Comparison of ENCODE assay signal across 20 cellular contexts in the genomic region with DNA sequence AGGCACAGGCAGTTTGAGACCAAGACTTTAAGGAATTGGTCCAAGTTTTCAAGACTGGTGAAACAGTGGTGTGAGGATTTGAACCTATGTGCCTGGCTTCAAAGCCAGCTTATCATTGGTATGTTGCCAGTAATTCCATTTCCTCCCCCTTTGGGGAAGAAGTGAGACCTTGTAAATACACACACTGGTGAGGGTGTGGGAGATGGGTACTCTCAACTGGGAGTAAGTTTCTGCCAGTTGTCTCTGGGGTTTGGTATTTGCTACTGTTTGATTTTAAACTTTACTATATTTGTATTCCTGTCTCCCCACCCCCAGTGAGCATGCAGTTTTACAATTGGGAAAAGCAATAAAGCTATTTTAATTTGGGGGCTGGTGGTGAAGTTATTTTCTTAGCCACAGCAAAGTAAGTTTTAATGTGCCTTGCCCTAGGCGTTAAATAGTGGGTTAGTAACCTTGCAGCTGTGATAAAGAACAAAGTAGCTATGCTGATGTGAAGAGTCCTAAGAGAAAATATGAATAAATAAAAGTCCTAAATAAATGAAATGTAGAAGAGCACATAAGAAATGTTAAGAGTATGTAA. TPM values are rescaled to one million over a fixed set of nuclear protein-coding genes. Genes with fewer than 3 reads are reported as not detected.
DNase-seq lines count a peak whose midpoint lies in the region; ATAC-seq, FAIRE-seq and TF ChIP-seq lines count a peak whose summit lies in the region.
"Had no signal": no experiment of that assay in that cellular context is flagged by ENCODE, and none has a peak within 500 bp of the region (broad histone marks: within the 10 kb centered on the region; RNA-seq: fewer than 3 reads in every experiment).

No MANE protein-coding gene starts in this region.

- ATAC-seq in HepG2: no peak
- ATAC-seq in right lobe of liver: no peak
- ATAC-seq in HG02970 (IDR thresholded peaks at IDR 0.05; ENCODE audit: low FRiP score, unreplicated experiment): no peak

- no peak for TF ChIP-seq POLR2A in HepG2 (IDR thresholded peaks at IDR 0.05; ENCODE audit: insufficient read depth in 1 of 2, low read depth in 2 of 2, low read length in 2 of 2)
- no peak for TF ChIP-seq POLR2A in right lobe of liver (IDR thresholded peaks at IDR 0.05)

- CTCF ChIA-PET in HepG2 (lab: Yijun Ruan, JAX; ENCODE audit: low intra/inter-chr PET ratio, low total read pairs): no interaction called here

- H2BK120ac ChIP-seq in mesendoderm (ENCODE audit: low read depth, low read length): no peak overlapping the region

- in situ Hi-C loops in HepG2 (cut with HindIII; ENCODE audit: extremely low pct_ligation_motif_present, low pct_unique_long_range_greater_than_20kb): no loop called here

- no peak overlapping the region for H4K5ac ChIP-seq in mesendoderm (ENCODE audit: low read length)

- TF ChIP-seq CTCF in HepG2 (CRISPR knock-in tag; IDR thresholded peaks at IDR 0.05): no peak
- TF ChIP-seq CTCF in right lobe of liver (IDR thresholded peaks at IDR 0.05): no peak

- peaks cover 19% of the 10 kb centered on the region; the same call in 1 of the 2 replicates for H3K4me1 ChIP-seq in HepG2 (ENCODE audit: insufficient read depth, low read length)
- H3K4me1 ChIP-seq in right lobe of liver: no peaks in the 10 kb centered on the region
- peaks cover 6% of the 10 kb centered on the region for H3K4me1 ChIP-seq in mesendoderm (ENCODE audit: control insufficient read depth, low read depth, low read length)

- H3K9ac ChIP-seq in HepG2 (ENCODE audit: insufficient read depth, low read depth, low read length) (no peak overlapping the region), SK-N-MC (ENCODE audit: insufficient read length) (no peak overlapping the region), mesendoderm (ENCODE audit: low read length) (no peak overlapping the region)

- H3K18ac ChIP-seq in mesendoderm (ENCODE audit: low read length): no peak overlapping the region

- H3K4me2 ChIP-seq in HepG2 (ENCODE audit: low read depth, low read length) (no peak overlapping the region), mesendoderm (ENCODE audit: low read length) (no peak overlapping the region)

- BruUV-seq in HepG2 (replicated peaks; lab: Mats Ljungman, UMichigan): no TSS peak

- H3K56ac ChIP-seq in mesendoderm (ENCODE audit: low read length): no peak overlapping the region

- H3K4me3 ChIP-seq in HepG2 (replicated peaks in 1 of 3; ENCODE audit: insufficient read depth in 1 of 3, low read depth in 2 of 3, low read length in 3 of 3) (no peak overlapping the region), right lobe of liver (no peak overlapping the region), SK-N-MC (peak overlapping the region; percentile 44), mesendoderm (ENCODE audit: low read length) (no peak overlapping the region)

- H2BK5ac ChIP-seq in mesendoderm (ENCODE audit: low read length): no peak overlapping the region

- H2AFZ ChIP-seq in HepG2 (ENCODE audit: low read length): no peak overlapping the region

- no peak overlapping the region for H3K23ac ChIP-seq in mesendoderm (ENCODE audit: low read length)

- H3K27ac ChIP-seq in HepG2 (ENCODE audit: extremely low read length, insufficient read depth, low read length) (no peak overlapping the region), right lobe of liver (no peak overlapping the region), SK-N-MC (peak overlapping the region; percentile 90), mesendoderm (ENCODE audit: low read depth, low read length) (no peak overlapping the region)

- no peak overlapping the region for H2AK5ac ChIP-seq in mesendoderm (ENCODE audit: low read length)

- intact Hi-C loops in HepG2 (cut with micrococcal nuclease; ENCODE audit: unreplicated experiment) (no loop called here), right lobe of liver (cut with DNase I) (no loop called here)

- no peaks in the 10 kb centered on the region for H3K36me3 ChIP-seq in HepG2 (replicated peaks in 1 of 2; ENCODE audit: control insufficient read depth in 1 of 2, insufficient read depth in 2 of 2, low read length in 2 of 2)
- no peaks in the 10 kb centered on the region for H3K36me3 ChIP-seq in right lobe of liver
- 0 out of 2 replicates have a peak, but pooled peaks cover 5% of the 10 kb centered on the region for H3K36me3 ChIP-seq in SK-N-MC (ENCODE audit: insufficient read depth, low read length)
- no peaks in the 10 kb centered on the region for H3K36me3 ChIP-seq in mesendoderm (ENCODE audit: control insufficient read depth, insufficient read depth, low read length)

- no peak for FAIRE-seq in HepG2 (lab: Jason Lieb, UNC)
- FAIRE-seq: A204.1, H1 had no signal

- no peak for TF ChIP-seq EP300 in HepG2 (IDR thresholded peaks at IDR 0.05; ENCODE audit: low read depth in 2 of 2, low read length in 2 of 2)
- TF ChIP-seq EP300 in HepG2 (CRISPR knock-in tag; IDR thresholded peaks at IDR 0.05; ENCODE audit: borderline replicate concordance): no peak

- POLR2A ChIA-PET in HepG2 (lab: Yijun Ruan, JAX): no interaction called here

- H3K9me3 ChIP-seq in HepG2 (ENCODE audit: low read length) (peaks cover 14% of the 10 kb centered on the region), right lobe of liver (no peaks in the 10 kb centered on the region), SK-N-MC (ENCODE audit: low read depth, low read length) (peaks cover 13% of the 10 kb centered on the region; the same call in 1 of the 2 replicates)

- no peak for DNase-seq in HepG2 (ENCODE audit: low spot score)
- DNase-seq in right lobe of liver: no peak
- DNase-seq in SK-N-MC (ENCODE audit: low read depth, low spot score): peak; percentile 62
- DNase-seq in mesendoderm: peak; percentile 48
- DNase-seq in OCI-M1 (lab: John Stamatoyannopoulos, UW): no peak
- DNase-seq in DMS 273 (lab: John Stamatoyannopoulos, UW; ENCODE audit: unreplicated experiment): no peak
- DNase-seq: DMS53, GDM1, KBM-7, NCI-H1105, NCI-H146, NCI-H2029, NCI-H2227 treated with DMSO at 0.1 percent for 48 hours, NCI-H510A, RPMI8226, SHP77, SW 1271 had no signal

- H3K79me2 ChIP-seq in HepG2 (ENCODE audit: insufficient read depth, low read length): peaks cover 77% of the 10 kb centered on the region
- H3K79me2 ChIP-seq in mesendoderm (ENCODE audit: control insufficient read depth, insufficient read depth, low read length): peaks cover 70% of the 10 kb centered on the region

- H4K8ac ChIP-seq in mesendoderm (ENCODE audit: low read depth, low read length): no peak overlapping the region

- H3K27me3 ChIP-seq in HepG2 (ENCODE audit: control insufficient read depth in 1 of 2, insufficient read depth in 2 of 2, low read length in 2 of 2) (no peaks in the 10 kb centered on the region), right lobe of liver (no peaks in the 10 kb centered on the region), mesendoderm (ENCODE audit: insufficient read depth, low read length, poor library complexity) (no peaks in the 10 kb centered on the region)

- H2BK15ac ChIP-seq in mesendoderm (replicated peaks; ENCODE audit: low read depth): no peak overlapping the region

- H3K79me1 ChIP-seq in mesendoderm (ENCODE audit: low read length): peaks cover 18% of the 10 kb centered on the region

- peaks cover 45% of the 10 kb centered on the region for H4K20me1 ChIP-seq in HepG2 (ENCODE audit: insufficient read depth, low read length)

- H3K4ac ChIP-seq in mesendoderm (ENCODE audit: low read depth, low read length): no peak overlapping the region

- no peak for TF ChIP-seq RAD21 in HepG2 (CRISPR knock-in tag; IDR thresholded peaks at IDR 0.05)

- WGBS in HepG2 (ENCODE audit: low lambda C conversion rate): 100% methylated on average over 1 of the region's 1 CpG
- WGBS in right lobe of liver (ENCODE audit: insufficient coverage, low coverage, low lambda C conversion rate, missing lambda C conversion rate): 87% methylated on average over 1 of the region's 1 CpG
- no CpG with 5 or more reads among the region's 1 CpG for WGBS in mesendoderm (ENCODE audit: extremely low coverage, insufficient coverage, low lambda C conversion rate)

TF ChIP-seq in HepG2, 621 proteins besides CTCF, POLR2A, EP300 and RAD21:
- TF ChIP-seq ZNF589 (CRISPR knock-in tag; conservative IDR thresholded peaks at IDR 0.05) (no peak), ZNF629 (CRISPR knock-in tag; conservative IDR thresholded peaks at IDR 0.05) (peak; percentile 51)

RNA-seq across cellular contexts. Expression of gene SNX9, which starts 30.9 kb away (rescaled TPM):
- 21.9 and 27.7 TPM in 2 replicates for total RNA-seq in HepG2 (2016; rRNA removed; fragmentation: Illumina TruSeq; extraction: Trizol)
- total RNA-seq in HepG2 (2016; cell fraction: cytosol; rRNA removed; fragmentation: Illumina TruSeq; extraction: Trizol; ENCODE audit: low read depth): 3.3 and 3.5 TPM in 2 replicates
- total RNA-seq in HepG2 (2016; cell fraction: insoluble cytoplasmic fraction; rRNA removed; fragmentation: Illumina TruSeq; extraction: Trizol): 20.6 and 26.2 TPM in 2 replicates
- total RNA-seq in HepG2 (2016; cell fraction: membrane; rRNA removed; fragmentation: Illumina TruSeq; extraction: Trizol): 11.1 and 12.4 TPM in 2 replicates
- total RNA-seq in HepG2 (2016; cell fraction: nucleus; rRNA removed; fragmentation: Illumina TruSeq; extraction: Trizol): 15.6 and 15.7 TPM in 2 replicates
- 35.2 and 36.0 TPM in 2 replicates for polyA plus RNA-seq in HepG2 (2011; rRNA removed)
- polyA plus RNA-seq in HepG2 (2011; cell fraction: cytosol; rRNA removed): 25.8 and 32.1 TPM in 2 replicates
- 24.9 and 25.2 TPM in 2 replicates for polyA plus RNA-seq in HepG2 (2011; cell fraction: nucleus; rRNA removed)
- polyA plus RNA-seq in HepG2 (2012): 29.4 and 32.2 TPM in 2 replicates
- 2.4 and 2.5 TPM in 2 replicates for polyA plus RNA-seq in HepG2 (2016; cell fraction: cytosol; fragmentation: Illumina TruSeq; extraction: Trizol; ENCODE audit: low read depth)
- 27.0 and 29.7 TPM in 2 replicates for polyA plus RNA-seq in HepG2 (2016; cell fraction: insoluble cytoplasmic fraction; fragmentation: Illumina TruSeq; extraction: Trizol; ENCODE audit: low read depth)
- polyA plus RNA-seq in HepG2 (2016; cell fraction: membrane; fragmentation: Illumina TruSeq; extraction: Trizol; ENCODE audit: low read depth): 6.8 and 7.3 TPM in 2 replicates
- polyA plus RNA-seq in HepG2 (2016; cell fraction: nucleus; fragmentation: Illumina TruSeq; extraction: Trizol; ENCODE audit: insufficient read depth, low read depth): 20.8 and 21.2 TPM in 2 replicates
- 17.0 and 19.8 TPM in 2 replicates for polyA minus RNA-seq in HepG2 (2011; rRNA and poly(A)+ RNA removed; ENCODE audit: low replicate concordance)
- 22.7 and 25.5 TPM in 2 replicates for polyA minus RNA-seq in HepG2 (2011; cell fraction: cytosol; rRNA and poly(A)+ RNA removed)
- 26.1 and 28.5 TPM in 2 replicates for polyA minus RNA-seq in HepG2 (2011; cell fraction: nucleus; rRNA and poly(A)+ RNA removed)
- total RNA-seq in right lobe of liver: 10 to 100 TPM; 24.6 to 38.0 (median 29.3) TPM
- 28.5 TPM for polyA plus RNA-seq in mesendoderm (2013, experiment 1 of 2)
- polyA plus RNA-seq in mesendoderm (2013, experiment 2 of 2): 29.3 TPM

Comparison
In these comparisons a context has a peak if more than half of its experiments do, and no peak if none do; other contexts are left out.
1. DNase-seq: peak in SK-N-MC (single experiment) and mesendoderm (single experiment); none in HepG2 (single experiment), right lobe of liver (0 of 3), OCI-M1 (single experiment) and DMS 273 (single experiment).